ENCODE assay signal across 8 cellular contexts in genomic region chr18:2980607-2980923, GRCh38. TPM values are rescaled to one million over a fixed set of nuclear protein-coding genes. Genes with fewer than 3 reads are reported as not detected.
DNase-seq lines count a peak whose midpoint lies in the region; ATAC-seq and TF ChIP-seq lines count a peak whose summit lies in the region.

No MANE protein-coding gene starts in this region.

- DNase-seq in GM06990 (ENCODE audit: extremely low read depth, insufficient read length) (no peak), RWPE2 (ENCODE audit: low spot score) (no peak), cerebellar cortex (ENCODE audit: low spot score) (no peak), NCI-H1694 treated with DMSO at 0.1 percent for 48 hours (lab: John Stamatoyannopoulos, UW) (no peak), iPS-NIHi7 (ENCODE audit: extremely low spot score) (no peak)

- peak overlapping the region; percentile 81 for H3K27ac ChIP-seq in RWPE2 (ENCODE audit: poor library complexity, severe bottlenecking)
- H3K27ac ChIP-seq in esophagus (ENCODE audit: low read depth in 2 of 2, low read length in 1 of 2), result peak overlapping the region; percentile 60 to 75
- H3K27ac ChIP-seq in skeletal muscle tissue (ENCODE audit: low read depth, low read length), result peak overlapping the region; percentile 57

- H3K9ac ChIP-seq in skeletal muscle tissue (ENCODE audit: low read depth in 1 of 3, low read length in 3 of 3), result no peak overlapping the region

- H3K4me1 ChIP-seq in RWPE2 (ENCODE audit: insufficient read depth, poor library complexity, severe bottlenecking), result peaks cover 30% of the 10 kb centered on the region
- H3K4me1 ChIP-seq in esophagus (ENCODE audit: control insufficient read depth in 2 of 2, insufficient read depth in 2 of 2, low read length in 1 of 2), result no peaks in the 10 kb centered on the region
- peaks cover 15 to 33% (median 23%) of the 10 kb centered on the region in 3 donors for H3K4me1 ChIP-seq in skeletal muscle tissue (ENCODE audit: control insufficient read depth in 3 of 3, insufficient read depth in 3 of 3, low read length in 3 of 3)

- 63 to 85% methylated on average over 3 of the region's 3 CpGs for WGBS in esophagus, 2 donors

- H3K4me3 ChIP-seq in GM06990 (replicated peaks; ENCODE audit: low read depth, low read length) (0 out of 2 replicates have a peak overlapping the region, but pooled peaks have one; percentile 5), RWPE2 (ENCODE audit: severe bottlenecking) (no peak overlapping the region), esophagus (ENCODE audit: low read depth in 1 of 2, low read length in 2 of 2) (no peak overlapping the region), skeletal muscle tissue (ENCODE audit: low read length in 3 of 3) (no peak overlapping the region)

- TF ChIP-seq CTCF in GM06990 (IDR thresholded peaks at IDR 0.05; ENCODE audit: insufficient read depth, low read length, poor library complexity, severe bottlenecking), result no peak
- TF ChIP-seq CTCF in RWPE2 (IDR thresholded peaks at IDR 0.05; ENCODE audit: poor library complexity, severe bottlenecking), result no peak

- H3K36me3 ChIP-seq in GM06990 (ENCODE audit: control insufficient read depth, insufficient read depth, low read length) (no peaks in the 10 kb centered on the region), RWPE2 (ENCODE audit: low read depth) (no peaks in the 10 kb centered on the region), esophagus (ENCODE audit: control insufficient read depth in 2 of 2, insufficient read depth in 2 of 2, low read length in 1 of 2) (no peaks in the 10 kb centered on the region), skeletal muscle tissue (ENCODE audit: control insufficient read depth in 3 of 3, insufficient read depth in 3 of 3, low read length in 3 of 3) (no peaks in the 10 kb centered on the region)

- no peaks in the 10 kb centered on the region for H3K27me3 ChIP-seq in GM06990 (replicated peaks; ENCODE audit: control insufficient read depth, insufficient read depth, low read length)
- H3K27me3 ChIP-seq in RWPE2 (ENCODE audit: insufficient read depth, poor library complexity, severe bottlenecking), result no peaks in the 10 kb centered on the region
- H3K27me3 ChIP-seq in esophagus (ENCODE audit: control insufficient read depth in 1 of 2, insufficient read depth in 2 of 2, low read length in 2 of 2), result no peaks in the 10 kb centered on the region
- no peaks in the 10 kb centered on the region for H3K27me3 ChIP-seq in skeletal muscle tissue (ENCODE audit: control insufficient read depth in 3 of 3, insufficient read depth in 3 of 3, low read length in 3 of 3)

- no peaks in the 10 kb centered on the region for H3K9me3 ChIP-seq in RWPE2 (ENCODE audit: severe bottlenecking)
- H3K9me3 ChIP-seq in esophagus (ENCODE audit: control insufficient read depth in 2 of 2, insufficient read depth in 1 of 2, low read depth in 1 of 2, low read length in 1 of 2), result no peaks in the 10 kb centered on the region
- H3K9me3 ChIP-seq in skeletal muscle tissue (ENCODE audit: control insufficient read depth in 3 of 3, low read length in 3 of 3), result no peaks in the 10 kb centered on the region

- ATAC-seq in RWPE2 (ENCODE audit: low read depth), result no peak
- ATAC-seq in GM19452 (IDR thresholded peaks at IDR 0.05; ENCODE audit: unreplicated experiment), result no peak

RNA-seq across cellular contexts. Expression of gene LPIN2, which starts 32.4 kb away (rescaled TPM):
- polyA plus RNA-seq in esophagus, result 10 to 100 TPM in 1 of 2 donors, 1 to 10 TPM in 1; 6.2 to 10.9 TPM
- total RNA-seq in skeletal muscle tissue, result 11.0 TPM
